In the genomic region with DNA sequence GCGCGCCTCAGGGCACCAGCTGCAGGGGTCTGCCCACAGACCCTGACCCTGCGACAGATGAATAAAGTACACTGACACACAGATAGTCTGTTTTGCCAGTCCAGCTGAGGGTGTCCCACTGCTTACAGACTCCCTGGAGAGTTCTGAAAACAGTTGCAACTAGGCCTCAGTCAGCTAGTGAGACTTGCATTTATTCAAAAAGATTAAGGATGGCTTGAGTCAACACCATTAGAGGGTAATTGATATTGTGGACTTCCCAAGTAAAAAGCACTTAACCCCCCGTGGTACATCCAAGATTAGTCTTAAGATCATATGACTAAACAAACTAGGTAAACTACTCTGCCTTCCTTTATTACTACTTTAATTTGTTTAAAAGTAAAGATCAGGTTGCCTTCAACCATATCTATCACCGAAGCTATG, we compare ENCODE assay signal across 1 cellular context.
A peak's percentile ranks its signal among the peaks of the same experiment; 100 is the strongest.
TF ChIP-seq lines count a peak whose summit lies in the region.

No MANE protein-coding gene starts in this region.

TF ChIP-seq in HEK293, 187 proteins besides CTCF, POLR2A, EP300 and RAD21 (continued from another document):
- TF ChIP-seq SCRT1 (tag by site-specific recombination; IDR thresholded peaks at IDR 0.05; ENCODE audit: borderline replicate concordance) (peak; percentile 43; the same call in 1 of the 2 replicates), ZNF837 (tag by site-specific recombination; IDR thresholded peaks at IDR 0.05) (no peak), SCRT2 (tag by site-specific recombination; IDR thresholded peaks at IDR 0.05) (no peak), ZNF529 (tag by site-specific recombination; IDR thresholded peaks at IDR 0.05; ENCODE audit: insufficient replicate concordance) (no peak), KLF7 (tag by site-specific recombination; IDR thresholded peaks at IDR 0.05; ENCODE audit: borderline replicate concordance) (peak; percentile 40; the same call in 1 of the 2 replicates), ZNF121 (tag by site-specific recombination; IDR thresholded peaks at IDR 0.05) (no peak), ZNF19 (tag by site-specific recombination; IDR thresholded peaks at IDR 0.05; ENCODE audit: low read depth) (no peak), ZNF146 (tag by site-specific recombination; IDR thresholded peaks at IDR 0.05) (0 out of 2 replicates have a peak, but pooled peaks have one; percentile 39), ZNF423 (tag by site-specific recombination; IDR thresholded peaks at IDR 0.05) (peak; percentile 95)
- TF ChIP-seq, protein P1, sequence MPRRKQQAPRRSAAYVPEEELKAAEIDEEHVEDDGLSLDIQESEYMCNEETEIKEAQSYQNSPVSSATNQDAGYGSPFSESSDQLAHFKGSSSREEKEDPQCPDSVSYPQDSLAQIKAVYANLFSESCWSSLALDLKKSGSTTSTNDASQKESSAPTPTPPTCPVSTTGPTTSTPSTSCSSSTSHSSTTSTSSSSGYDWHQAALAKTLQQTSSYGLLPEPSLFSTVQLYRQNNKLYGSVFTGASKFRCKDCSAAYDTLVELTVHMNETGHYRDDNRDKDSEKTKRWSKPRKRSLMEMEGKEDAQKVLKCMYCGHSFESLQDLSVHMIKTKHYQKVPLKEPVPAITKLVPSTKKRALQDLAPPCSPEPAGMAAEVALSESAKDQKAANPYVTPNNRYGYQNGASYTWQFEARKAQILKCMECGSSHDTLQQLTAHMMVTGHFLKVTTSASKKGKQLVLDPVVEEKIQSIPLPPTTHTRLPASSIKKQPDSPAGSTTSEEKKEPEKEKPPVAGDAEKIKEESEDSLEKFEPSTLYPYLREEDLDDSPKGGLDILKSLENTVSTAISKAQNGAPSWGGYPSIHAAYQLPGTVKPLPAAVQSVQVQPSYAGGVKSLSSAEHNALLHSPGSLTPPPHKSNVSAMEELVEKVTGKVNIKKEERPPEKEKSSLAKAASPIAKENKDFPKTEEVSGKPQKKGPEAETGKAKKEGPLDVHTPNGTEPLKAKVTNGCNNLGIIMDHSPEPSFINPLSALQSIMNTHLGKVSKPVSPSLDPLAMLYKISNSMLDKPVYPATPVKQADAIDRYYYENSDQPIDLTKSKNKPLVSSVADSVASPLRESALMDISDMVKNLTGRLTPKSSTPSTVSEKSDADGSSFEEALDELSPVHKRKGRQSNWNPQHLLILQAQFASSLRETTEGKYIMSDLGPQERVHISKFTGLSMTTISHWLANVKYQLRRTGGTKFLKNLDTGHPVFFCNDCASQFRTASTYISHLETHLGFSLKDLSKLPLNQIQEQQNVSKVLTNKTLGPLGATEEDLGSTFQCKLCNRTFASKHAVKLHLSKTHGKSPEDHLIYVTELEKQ (tag by site-specific recombination; IDR thresholded peaks at IDR 0.05; ENCODE audit: borderline replicate concordance): peak; percentile 82; the same call in 1 of the 2 replicates
- TF ChIP-seq, protein P2, sequence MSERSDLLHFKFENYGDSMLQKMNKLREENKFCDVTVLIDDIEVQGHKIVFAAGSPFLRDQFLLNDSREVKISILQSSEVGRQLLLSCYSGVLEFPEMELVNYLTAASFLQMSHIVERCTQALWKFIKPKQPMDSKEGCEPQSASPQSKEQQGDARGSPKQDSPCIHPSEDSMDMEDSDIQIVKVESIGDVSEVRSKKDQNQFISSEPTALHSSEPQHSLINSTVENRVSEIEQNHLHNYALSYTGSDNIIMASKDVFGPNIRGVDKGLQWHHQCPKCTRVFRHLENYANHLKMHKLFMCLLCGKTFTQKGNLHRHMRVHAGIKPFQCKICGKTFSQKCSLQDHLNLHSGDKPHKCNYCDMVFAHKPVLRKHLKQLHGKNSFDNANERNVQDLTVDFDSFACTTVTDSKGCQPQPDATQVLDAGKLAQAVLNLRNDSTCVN (tag by site-specific recombination; optimal IDR thresholded peaks at IDR 0.05): no peak
- TF ChIP-seq, protein P3, sequence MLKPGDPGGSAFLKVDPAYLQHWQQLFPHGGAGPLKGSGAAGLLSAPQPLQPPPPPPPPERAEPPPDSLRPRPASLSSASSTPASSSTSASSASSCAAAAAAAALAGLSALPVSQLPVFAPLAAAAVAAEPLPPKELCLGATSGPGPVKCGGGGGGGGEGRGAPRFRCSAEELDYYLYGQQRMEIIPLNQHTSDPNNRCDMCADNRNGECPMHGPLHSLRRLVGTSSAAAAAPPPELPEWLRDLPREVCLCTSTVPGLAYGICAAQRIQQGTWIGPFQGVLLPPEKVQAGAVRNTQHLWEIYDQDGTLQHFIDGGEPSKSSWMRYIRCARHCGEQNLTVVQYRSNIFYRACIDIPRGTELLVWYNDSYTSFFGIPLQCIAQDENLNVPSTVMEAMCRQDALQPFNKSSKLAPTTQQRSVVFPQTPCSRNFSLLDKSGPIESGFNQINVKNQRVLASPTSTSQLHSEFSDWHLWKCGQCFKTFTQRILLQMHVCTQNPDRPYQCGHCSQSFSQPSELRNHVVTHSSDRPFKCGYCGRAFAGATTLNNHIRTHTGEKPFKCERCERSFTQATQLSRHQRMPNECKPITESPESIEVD (tag by site-specific recombination; IDR thresholded peaks at IDR 0.05): peak; percentile 97
- TF ChIP-seq, protein P4, sequence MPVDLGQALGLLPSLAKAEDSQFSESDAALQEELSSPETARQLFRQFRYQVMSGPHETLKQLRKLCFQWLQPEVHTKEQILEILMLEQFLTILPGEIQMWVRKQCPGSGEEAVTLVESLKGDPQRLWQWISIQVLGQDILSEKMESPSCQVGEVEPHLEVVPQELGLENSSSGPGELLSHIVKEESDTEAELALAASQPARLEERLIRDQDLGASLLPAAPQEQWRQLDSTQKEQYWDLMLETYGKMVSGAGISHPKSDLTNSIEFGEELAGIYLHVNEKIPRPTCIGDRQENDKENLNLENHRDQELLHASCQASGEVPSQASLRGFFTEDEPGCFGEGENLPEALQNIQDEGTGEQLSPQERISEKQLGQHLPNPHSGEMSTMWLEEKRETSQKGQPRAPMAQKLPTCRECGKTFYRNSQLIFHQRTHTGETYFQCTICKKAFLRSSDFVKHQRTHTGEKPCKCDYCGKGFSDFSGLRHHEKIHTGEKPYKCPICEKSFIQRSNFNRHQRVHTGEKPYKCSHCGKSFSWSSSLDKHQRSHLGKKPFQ (tag by site-specific recombination; IDR thresholded peaks at IDR 0.05): peak; percentile 72
TF ChIP-seq in HEK293: peak in this region for 46.
